ENCODE assay signal across 26 cellular contexts in the genomic region with DNA sequence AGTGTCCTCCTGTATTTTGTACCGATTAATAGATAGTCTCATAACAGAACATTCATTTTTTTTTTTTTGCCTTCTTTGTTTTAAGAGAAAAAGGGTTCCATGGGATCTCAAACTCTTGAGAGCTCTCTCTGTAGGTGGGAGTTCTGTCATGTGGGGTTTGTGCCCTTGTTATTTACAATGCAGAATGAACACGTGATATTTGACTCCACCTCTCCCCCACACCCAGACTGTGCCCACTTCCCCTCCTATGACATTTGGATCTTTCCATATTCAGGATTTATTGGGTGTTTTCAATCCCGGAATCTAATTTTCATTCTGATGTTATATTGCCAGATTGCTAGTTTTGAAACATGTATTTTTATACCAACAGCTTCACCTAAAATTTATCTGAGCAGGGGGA.
"Had no signal": no experiment of that assay in that cellular context is flagged by ENCODE, and none has a peak within 500 bp of the region (broad histone marks: within the 10 kb centered on the region; RNA-seq: fewer than 3 reads in every experiment).

No MANE protein-coding gene starts in this region.

- ATAC-seq: activated CD8-positive, alpha-beta T cell treated with anti-CD3 and anti-CD28 coated beads for 36 hours; activated naive CD8-positive, alpha-beta T cell treated with anti-CD3 and anti-CD28 coated beads, Interleukin-2, amount 50 U/mL, for 24 hours; activated T-cell treated with anti-CD3 and anti-CD28 coated beads, Interleukin-2, amount 50 U/mL, for 4 hours; activated T-cell treated with anti-CD3 and anti-CD28 coated beads, Interleukin-2, amount 50 U/mL, for 72 hours; activated T-helper 17 cell treated with anti-CD3 and anti-CD28 coated beads, Interleukin-2, amount 50 U/mL, for 72 hours had no signal

- DNase-seq: activated B cell treated with CpG ODN at 0.5 μM for 24 hours; activated CD4-positive, alpha-beta memory T cell treated with anti-CD3 and anti-CD28 coated beads for 36 hours; activated CD4-positive, alpha-beta T cell treated with anti-CD3 and anti-CD28 coated beads for 4 hours; activated CD4-positive, alpha-beta T cell treated with anti-CD3 and anti-CD28 coated beads, Interleukin-2, amount 10 ng/mL, durations not matched to agents 24 days and 14 days; activated CD4-positive, alpha-beta T cell treated with anti-CD3 and anti-CD28 coated beads, Interleukin-2, amount 50 U/mL, for 1 hour; activated CD4-positive, alpha-beta T cell treated with anti-CD3 and anti-CD28 coated beads, Interleukin-2, amount 50 U/mL, for 4 hours; activated CD4-positive, CD25-positive, alpha-beta regulatory T cell treated with anti-CD3 and anti-CD28 coated beads, Interleukin-2, amount 50 U/mL, for 72 hours; activated CD8-positive, alpha-beta memory T cell treated with anti-CD3 and anti-CD28 coated beads, Interleukin-2, amount 50 U/mL, for 4 hours; activated CD8-positive, alpha-beta T cell treated with anti-CD3 and anti-CD28 coated beads for 36 hours; activated gamma-delta T cell; activated naive CD4-positive, alpha-beta T cell treated with anti-CD3 and anti-CD28 coated beads, Interleukin-2, amount 10 ng/mL, durations not matched to agents 7 days and 5 days; activated naive CD4-positive, alpha-beta T cell treated with Interleukin-2 at 50 U/mL for 16 hours; activated naive CD8-positive, alpha-beta T cell treated with anti-CD3 and anti-CD28 coated beads, Interleukin-2, amount 10 ng/mL, durations not matched to agents 7 days and 5 days; activated naive CD8-positive, alpha-beta T cell treated with anti-CD3 and anti-CD28 coated beads, Interleukin-2, amount 50 U/mL, for 24 hours; activated T-cell treated with anti-CD3 and anti-CD28 coated beads for 4 hours; activated T-cell treated with anti-CD3 and anti-CD28 coated beads, Interleukin-2, amount 50 U/mL, for 1 hour; activated T-cell treated with anti-CD3 and anti-CD28 coated beads, Interleukin-2, amount 50 U/mL, for 4 hours; activated T-cell treated with anti-CD3 and anti-CD28 coated beads, Interleukin-2, amount 50 U/mL, for 72 hours; amygdala; anterior cingulate cortex; central memory CD4-positive, alpha-beta T cell; cerebellar nuclear complex; T-helper 1 cell; T-helper 2 cell; T-helper 9 cell had no signal
